ENCODE assay signal across 1 cellular context in the genomic region with DNA sequence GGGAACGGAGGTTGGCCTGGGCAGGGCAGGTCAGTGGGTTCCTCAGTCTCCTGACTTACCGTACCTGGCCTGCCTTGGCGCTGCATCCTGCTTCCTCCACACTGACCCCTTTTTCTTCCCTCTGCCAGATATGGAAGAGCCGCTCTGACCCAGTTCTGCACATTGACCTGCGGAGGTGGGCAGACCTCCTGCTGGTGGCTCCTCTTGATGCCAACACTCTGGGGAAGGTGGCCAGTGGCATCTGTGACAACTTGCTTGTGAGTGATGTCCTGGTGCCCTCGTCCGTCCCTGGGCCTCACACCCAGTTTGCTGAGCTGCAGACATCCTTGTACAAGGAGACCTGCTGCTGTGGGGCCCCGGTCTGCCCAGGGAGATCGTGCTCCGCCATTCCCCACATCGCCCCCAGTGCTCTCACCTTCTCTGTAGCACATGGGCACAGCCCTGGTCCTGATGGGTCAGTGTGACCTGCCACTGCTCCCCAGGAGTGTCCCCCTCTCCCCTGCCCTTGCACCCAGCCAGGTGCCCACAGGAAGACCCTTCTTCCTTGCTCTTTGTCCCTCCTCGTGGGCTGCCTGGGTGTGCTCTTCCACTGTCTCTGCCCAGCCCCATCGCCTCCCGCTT.
TF ChIP-seq lines count a peak whose summit lies in the region.

No MANE protein-coding gene starts in this region.

TF ChIP-seq in endothelial cell of umbilical vein, 7 proteins besides CTCF, POLR2A, EP300 and RAD21 (continued from another document):
- no peak for TF ChIP-seq EZH2 (IDR thresholded peaks at IDR 0.05; ENCODE audit: borderline replicate concordance, low read depth, low read length, severe bottlenecking)
